ENCODE assay signal across 23 cellular contexts in genomic region chr13:112820318-112820717, GRCh38.
"Had no signal": no experiment of that assay in that cellular context is flagged by ENCODE, and none has a peak within 500 bp of the region (broad histone marks: within the 10 kb centered on the region; RNA-seq: fewer than 3 reads in every experiment).

No MANE protein-coding gene starts in this region.

- H3K4me1 ChIP-seq: esophagus squamous epithelium, pancreas, psoas muscle, tibial nerve had no signal

- ATAC-seq: activated CD4-positive, CD25-positive, alpha-beta regulatory T cell treated with anti-CD3 and anti-CD28 coated beads, Interleukin-2, amount 50 U/mL, for 24 hours; activated T-helper 17 cell treated with anti-CD3 and anti-CD28 coated beads, Interleukin-2, amount 50 U/mL, for 72 hours; left lobe of liver; pancreas; psoas muscle had no signal

- DNase-seq: activated CD4-positive, alpha-beta T cell treated with anti-CD3 and anti-CD28 coated beads for 48 hours; activated CD4-positive, alpha-beta T cell treated with anti-CD3 and anti-CD28 coated beads, Interleukin-2, amount 50 U/mL, for 48 hours; activated CD8-positive, alpha-beta memory T cell treated with anti-CD3 and anti-CD28 coated beads for 24 hours; activated CD8-positive, alpha-beta memory T cell treated with anti-CD3 and anti-CD28 coated beads, Interleukin-2, amount 50 U/mL, for 4 hours; activated gamma-delta T cell treated with Interleukin-2 at 50 U/mL for 16 hours; activated naive CD4-positive, alpha-beta T cell treated with anti-CD3 and anti-CD28 coated beads, Interleukin-2, amount 50 U/mL, for 16 hours; activated T-cell treated with anti-CD3 and anti-CD28 coated beads, Interleukin-2, amount 50 U/mL, for 24 hours; amniotic stem cell; effector CD4-positive, alpha-beta T cell; esophagus squamous epithelium; foreskin melanocyte; mesendoderm; pancreas; psoas muscle; spleen; stimulated activated naive CD4-positive, alpha-beta T cell had no signal

- H3K27ac ChIP-seq: epithelial cell of prostate, esophagus squamous epithelium, pancreas, psoas muscle, SK-N-MC, spleen, tibial nerve had no signal

- H3K4me3 ChIP-seq: esophagus squamous epithelium, lung, pancreas, psoas muscle, SK-N-MC, spleen, tibial nerve had no signal

- H3K9me3 ChIP-seq: esophagus squamous epithelium, pancreas, psoas muscle, spleen, tibial nerve had no signal

- H3K27me3 ChIP-seq: esophagus squamous epithelium, pancreas, spleen, tibial nerve had no signal
